ENCODE assay signal across 19 cellular contexts in the genomic region with DNA sequence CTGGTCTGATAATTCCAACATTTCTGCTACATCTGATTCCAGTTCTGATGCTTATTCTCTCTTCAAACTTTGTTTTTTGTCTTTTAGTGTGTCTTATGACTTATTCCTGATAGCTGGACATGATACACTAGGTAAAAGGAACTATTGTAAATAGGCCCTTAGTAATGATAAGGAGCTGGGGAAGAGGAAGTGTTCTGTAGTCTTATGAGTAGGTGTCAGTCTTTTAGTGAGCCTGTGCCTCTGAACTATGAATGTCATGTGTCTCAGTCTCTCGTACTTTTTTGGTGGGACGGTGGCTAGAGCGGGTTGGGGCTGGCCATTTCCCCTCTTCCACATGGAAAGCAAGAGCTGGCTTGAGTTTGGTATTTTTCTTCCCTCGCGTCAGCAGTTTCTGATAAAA.
"Had no signal": no experiment of that assay in that cellular context is flagged by ENCODE, and none has a peak within 500 bp of the region (broad histone marks: within the 10 kb centered on the region; RNA-seq: fewer than 3 reads in every experiment).

No MANE protein-coding gene starts in this region.

- H3K4me1 ChIP-seq: heart right ventricle, right atrium auricular region, sigmoid colon, transverse colon had no signal

- H3K4me3 ChIP-seq: heart right ventricle, mucosa of descending colon, right atrium auricular region, sigmoid colon, skin epidermis, stomach, thoracic aorta, transverse colon had no signal

- H3K27ac ChIP-seq: heart right ventricle, neutrophil, right atrium auricular region, sigmoid colon, skin epidermis, stomach, thoracic aorta, transverse colon had no signal

- H3K4me3 Mint-ChIP-seq: naive thymus-derived CD8-positive, alpha-beta T cell had no signal

- DNase-seq: cortex of kidney; effector memory CD4-positive, alpha-beta T cell; heart right ventricle; islet precursor cell; mammary epithelial cell; mucosa of descending colon; naive thymus-derived CD8-positive, alpha-beta T cell; posterior cingulate gyrus; sigmoid colon; stimulated activated CD4-positive, alpha-beta T cell treated with anti-CD3 and anti-CD28 coated beads, Interleukin-2, amount 100 ng/mL, for 24 hours; stimulated activated CD4-positive, alpha-beta T cell treated with anti-CD3 and anti-CD28 coated beads, Interleukin-4, amount 100 ng/mL, for 4 hours; stimulated activated naive CD4-positive, alpha-beta T cell; stomach; substantia nigra; transverse colon had no signal

- H3K9me3 ChIP-seq: heart right ventricle, mucosa of descending colon, neutrophil, right atrium auricular region, sigmoid colon, stomach, thoracic aorta, transverse colon had no signal

- H3K27me3 ChIP-seq: heart right ventricle, neutrophil, right atrium auricular region, sigmoid colon, stomach, transverse colon had no signal

- H3K9me3 Mint-ChIP-seq: naive thymus-derived CD8-positive, alpha-beta T cell had no signal

- H3K36me3 ChIP-seq: neutrophil had no signal

- H3K27me3 Mint-ChIP-seq: naive thymus-derived CD8-positive, alpha-beta T cell had no signal
